2 cellular contexts compared by ENCODE assay signal in the genomic region with DNA sequence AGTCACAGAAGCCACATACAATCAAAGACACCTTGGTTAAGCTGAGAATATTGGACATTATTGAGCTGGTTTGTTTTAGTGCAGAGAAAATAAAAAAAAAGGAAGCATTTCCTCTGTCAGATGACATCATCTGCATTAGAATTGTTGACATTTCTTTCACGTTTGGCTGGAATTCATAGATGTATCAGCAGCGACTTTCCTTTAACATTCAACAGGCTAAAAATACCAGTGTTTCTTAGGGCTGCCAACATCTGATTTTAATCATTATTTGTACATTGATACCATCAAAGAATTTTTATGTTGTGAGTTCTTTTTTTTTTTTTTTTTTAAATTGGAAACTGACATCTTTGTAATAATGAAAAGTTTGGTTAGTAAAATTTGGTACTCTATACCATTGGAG.
TF ChIP-seq lines count a peak whose summit lies in the region.

No MANE protein-coding gene starts in this region.

TF ChIP-seq in IMR-90, 13 proteins besides CTCF, POLR2A, EP300 and RAD21:
- TF ChIP-seq MAFK (IDR thresholded peaks at IDR 0.05; ENCODE audit: low read depth, low read length) (no peak), FOS (IDR thresholded peaks at IDR 0.05; ENCODE audit: low read depth, low read length) (no peak), MXI1 (IDR thresholded peaks at IDR 0.05; ENCODE audit: borderline replicate concordance, low read depth, low read length) (no peak), SMC3 (IDR thresholded peaks at IDR 0.05; ENCODE audit: low read depth, low read length) (no peak), RCOR1 (IDR thresholded peaks at IDR 0.05; ENCODE audit: insufficient replicate concordance, low read length) (no peak), CEBPB (IDR thresholded peaks at IDR 0.05; ENCODE audit: low read depth, low read length) (no peak), RFX5 (IDR thresholded peaks at IDR 0.05; ENCODE audit: low read depth, low read length) (no peak)
- TF ChIP-seq, protein P1, sequence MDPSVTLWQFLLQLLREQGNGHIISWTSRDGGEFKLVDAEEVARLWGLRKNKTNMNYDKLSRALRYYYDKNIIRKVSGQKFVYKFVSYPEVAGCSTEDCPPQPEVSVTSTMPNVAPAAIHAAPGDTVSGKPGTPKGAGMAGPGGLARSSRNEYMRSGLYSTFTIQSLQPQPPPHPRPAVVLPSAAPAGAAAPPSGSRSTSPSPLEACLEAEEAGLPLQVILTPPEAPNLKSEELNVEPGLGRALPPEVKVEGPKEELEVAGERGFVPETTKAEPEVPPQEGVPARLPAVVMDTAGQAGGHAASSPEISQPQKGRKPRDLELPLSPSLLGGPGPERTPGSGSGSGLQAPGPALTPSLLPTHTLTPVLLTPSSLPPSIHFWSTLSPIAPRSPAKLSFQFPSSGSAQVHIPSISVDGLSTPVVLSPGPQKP (IDR thresholded peaks at IDR 0.05; ENCODE audit: borderline replicate concordance, low read depth, low read length) = no peak
- TF ChIP-seq, protein P2, sequence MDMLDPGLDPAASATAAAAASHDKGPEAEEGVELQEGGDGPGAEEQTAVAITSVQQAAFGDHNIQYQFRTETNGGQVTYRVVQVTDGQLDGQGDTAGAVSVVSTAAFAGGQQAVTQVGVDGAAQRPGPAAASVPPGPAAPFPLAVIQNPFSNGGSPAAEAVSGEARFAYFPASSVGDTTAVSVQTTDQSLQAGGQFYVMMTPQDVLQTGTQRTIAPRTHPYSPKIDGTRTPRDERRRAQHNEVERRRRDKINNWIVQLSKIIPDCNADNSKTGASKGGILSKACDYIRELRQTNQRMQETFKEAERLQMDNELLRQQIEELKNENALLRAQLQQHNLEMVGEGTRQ (IDR thresholded peaks at IDR 0.05; ENCODE audit: low read depth, low read length) = no peak

TF ChIP-seq in GM12891, 5 proteins besides CTCF, POLR2A, EP300 and RAD21:
- no peak for TF ChIP-seq TAF1 (IDR thresholded peaks at IDR 0.05; ENCODE audit: low read depth, low read length)
- TF ChIP-seq PAX5 (IDR thresholded peaks at IDR 0.05; ENCODE audit: insufficient read depth, low read length, severe bottlenecking) = no peak
- no peak for TF ChIP-seq POU2F2 (IDR thresholded peaks at IDR 0.05; ENCODE audit: low read depth, low read length)
- no peak for TF ChIP-seq POLR2AphosphoS5 (IDR thresholded peaks at IDR 0.05; ENCODE audit: low read depth, low read length)
- no peak for TF ChIP-seq SPI1 (IDR thresholded peaks at IDR 0.05; ENCODE audit: low read depth, low read length)
